ENCODE assay signal across 8 cellular contexts in the genomic region with DNA sequence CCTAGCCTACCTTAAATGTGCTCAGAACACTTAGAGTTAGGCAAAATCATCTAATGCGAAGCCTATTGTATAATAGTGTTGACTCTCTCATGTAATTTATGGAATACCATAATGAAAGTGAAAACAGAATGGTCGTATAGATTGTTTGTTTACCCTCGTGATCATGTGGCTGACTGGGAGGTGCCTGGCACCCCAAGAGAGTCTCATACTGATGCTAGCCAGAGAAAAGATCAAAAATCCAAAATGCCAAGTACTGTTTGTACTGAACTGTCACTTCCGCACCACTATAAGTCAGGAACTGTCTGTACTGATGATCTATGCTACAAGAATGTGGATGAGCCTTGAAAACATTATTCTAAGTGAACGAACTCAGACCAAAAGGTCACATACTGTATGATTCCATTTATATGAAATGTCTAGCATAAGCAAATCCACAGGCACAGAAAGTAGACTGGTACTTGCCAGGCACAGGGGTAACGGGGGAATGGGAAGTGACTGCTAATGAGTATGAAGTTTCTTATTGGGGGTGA. TPM values are rescaled to one million over a fixed set of nuclear protein-coding genes. Genes with fewer than 3 reads are reported as not detected.
A peak's percentile ranks its signal among the peaks of the same experiment; 100 is the strongest.
DNase-seq lines count a peak whose midpoint lies in the region; ATAC-seq and TF ChIP-seq lines count a peak whose summit lies in the region.

No MANE protein-coding gene starts in this region.

- H3K36me3 Mint-ChIP-seq in brain: peaks cover 44% of the 10 kb centered on the region

- H3K36me3 ChIP-seq in kidney epithelial cell (ENCODE audit: control insufficient read depth, insufficient read depth, low read length) (peaks cover 2% of the 10 kb centered on the region), stomach (peaks cover 3 to 16% (median 10%) of the 10 kb centered on the region in 4 donors)

- no peak overlapping the region for H3K4me3 ChIP-seq in kidney epithelial cell (ENCODE audit: low read depth, low read length)
- peak overlapping the region in 1 of 4 donors; percentile 5 for H3K4me3 ChIP-seq in stomach

- intact Hi-C loops in stomach (cut with DNase I; ENCODE audit: low total_unique reads): no loop called here

- no peaks in the 10 kb centered on the region for H3K9me3 Mint-ChIP-seq in brain

- no peaks in the 10 kb centered on the region for H3K27me3 Mint-ChIP-seq in brain

- peak overlapping the region; percentile 6 to 94 (median 91) for H3K27ac Mint-ChIP-seq in brain

- 23 to 25% (median 24%) methylated on average over 6 of the region's 6 CpGs for WGBS in stomach, 5 donors

- peaks cover 64 to 97% (median 79%) of the 10 kb centered on the region in 4 donors for H3K4me1 ChIP-seq in stomach

- TF ChIP-seq POLR2A in stomach (IDR thresholded peaks at IDR 0.05): no peak

- ATAC-seq in HG03139 (IDR thresholded peaks at IDR 0.05; ENCODE audit: unreplicated experiment): no peak
- ATAC-seq in HG03025 (IDR thresholded peaks at IDR 0.05; ENCODE audit: low FRiP score, unreplicated experiment): no peak

- H3K9me3 ChIP-seq in stomach: no peaks in the 10 kb centered on the region

- TF ChIP-seq CTCF in brain (conservative IDR thresholded peaks at IDR 0.05) (no peak), kidney epithelial cell (IDR thresholded peaks at IDR 0.05; ENCODE audit: insufficient read depth, low read length, poor library complexity, severe bottlenecking) (no peak), stomach (IDR thresholded peaks at IDR 0.05) (no peak), GM13977 (IDR thresholded peaks at IDR 0.05; ENCODE audit: extremely low read depth, insufficient read depth, missing control alignments) (no peak)

- H3K27ac ChIP-seq in stomach: peak overlapping the region; percentile 42 to 99 (median 97)

- H3K27me3 ChIP-seq in kidney epithelial cell (ENCODE audit: control insufficient read depth, insufficient read depth, low read length): no peaks in the 10 kb centered on the region
- no peaks in the 10 kb centered on the region for H3K27me3 ChIP-seq in stomach

- peaks cover 88% of the 10 kb centered on the region for H3K4me1 Mint-ChIP-seq in brain

- TF ChIP-seq EP300 in stomach (IDR thresholded peaks at IDR 0.05): peak; percentile 99

- DNase-seq in ACHN: peak; percentile 86
- peak; percentile 74 for DNase-seq in HT-29 (ENCODE audit: low spot score)
- DNase-seq in kidney epithelial cell (ENCODE audit: low read depth): peak; percentile 77
- DNase-seq in stomach: no peak
- no peak for DNase-seq in GM13977 (ENCODE audit: low spot score)

- H3K4me3 Mint-ChIP-seq in brain: peak overlapping the region in 2 of 5 experiments; percentile 23 to 29

- in situ Hi-C loops in ACHN (cut with HindIII; ENCODE audit: low pct_ligation_motif_present, low pct_unique_long_range_greater_than_20kb, low sequenced_read_pairs): no loop called here
- in situ Hi-C loops in GM13977 (cut with MboI; ENCODE audit: low pct_unique_long_range_greater_than_20kb, low sequenced_read_pairs, unreplicated experiment): no loop called here

RNA-seq across cellular contexts. Expression of a gene that starts 22.4 kb away (rescaled TPM):
- 30.9 and 35.6 TPM in 2 replicates for total RNA-seq in HT-29 (2014; rRNA removed; shearing (Covaris generic))
- polyA plus RNA-seq in brain (ENCODE audit: insufficient read depth, low read depth, low replicate concordance): 29.9 TPM
- 19.2 and 20.8 TPM in 2 replicates for total RNA-seq in kidney epithelial cell
- 10 to 100 TPM; 25.9 to 82.6 (median 54.3) TPM for total RNA-seq in stomach
- polyA plus RNA-seq in stomach: 10 to 100 TPM in 2 of 3 donors, 1 to 10 TPM in 1; 9.2 to 13.6 (median 12.7) TPM

Comparison
In these comparisons a context has a peak if more than half of its experiments do, and no peak if none do; other contexts are left out.
1. DNase-seq: peak in ACHN (single experiment), HT-29 (single experiment) and kidney epithelial cell (single experiment); none in stomach (single experiment) and GM13977 (single experiment).